ENCODE assay signal across 8 cellular contexts in genomic region chr2:134739879-134740301, GRCh38. TPM values are rescaled to one million over a fixed set of nuclear protein-coding genes. Genes with fewer than 3 reads are reported as not detected.
DNase-seq lines count a peak whose midpoint lies in the region; ATAC-seq and TF ChIP-seq lines count a peak whose summit lies in the region.

No MANE protein-coding gene starts in this region.

- H3K36me3 ChIP-seq in gastroesophageal sphincter: no peaks in the 10 kb centered on the region

- no peak for TF ChIP-seq CTCF in gastroesophageal sphincter (IDR thresholded peaks at IDR 0.05)

- ATAC-seq in GM21447 (IDR thresholded peaks at IDR 0.05; ENCODE audit: unreplicated experiment) (peak; percentile 89), HG03558 (IDR thresholded peaks at IDR 0.05; ENCODE audit: extremely low read depth, unreplicated experiment) (peak; percentile 93), gastroesophageal sphincter (peak; percentile 78)
- ATAC-seq in activated naive CD4-positive, alpha-beta T cell treated with anti-CD3 and anti-CD28 coated beads, Interleukin-2, amount 50 U/mL, for 72 hours: no peak

- TF ChIP-seq POLR2A in gastroesophageal sphincter (IDR thresholded peaks at IDR 0.05): no peak

- 60 to 61% methylated on average over 1 to 5 of the region's 6 CpGs for WGBS in gastroesophageal sphincter (ENCODE audit: low coverage in 1 of 2), 2 donors

- TF ChIP-seq EP300 in gastroesophageal sphincter (IDR thresholded peaks at IDR 0.05): no peak

- no peaks in the 10 kb centered on the region for H3K9me3 ChIP-seq in gastroesophageal sphincter

- H3K4me3 ChIP-seq in gastroesophageal sphincter: no peak overlapping the region

- H3K27ac Mint-ChIP-seq in activated naive CD4-positive, alpha-beta T cell treated with anti-CD3 and anti-CD28 coated beads, Interleukin-2, amount 50 U/mL, for 72 hours: no peak overlapping the region

- peaks cover 3% of the 10 kb centered on the region for H3K27me3 ChIP-seq in gastroesophageal sphincter

- no peaks in the 10 kb centered on the region for H3K36me3 Mint-ChIP-seq in activated naive CD4-positive, alpha-beta T cell treated with anti-CD3 and anti-CD28 coated beads, Interleukin-2, amount 50 U/mL, for 72 hours

- no peaks in the 10 kb centered on the region for H3K9me3 Mint-ChIP-seq in activated naive CD4-positive, alpha-beta T cell treated with anti-CD3 and anti-CD28 coated beads, Interleukin-2, amount 50 U/mL, for 72 hours

- H3K27ac ChIP-seq in gastroesophageal sphincter: no peak overlapping the region

- H3K4me1 ChIP-seq in gastroesophageal sphincter: no peaks in the 10 kb centered on the region

- DNase-seq in GDM1 (lab: John Stamatoyannopoulos, UW) (peak; percentile 13), NCI-H446 (lab: John Stamatoyannopoulos, UW) (no peak), NCI-H345 treated with DMSO at 0.1 percent for 48 hours (lab: John Stamatoyannopoulos, UW; ENCODE audit: unreplicated experiment) (no peak), NCI-H2107 treated with DMSO at 0.1 percent for 48 hours (lab: John Stamatoyannopoulos, UW; ENCODE audit: unreplicated experiment) (no peak)
- no peak for DNase-seq in activated naive CD4-positive, alpha-beta T cell treated with anti-CD3 and anti-CD28 coated beads, Interleukin-2, amount 50 U/mL, for 72 hours (ENCODE audit: low spot score in 2 of 2)

RNA-seq across cellular contexts. Expression of gene TMEM163, which starts 21.1 kb away (rescaled TPM):
- total RNA-seq in gastroesophageal sphincter: 1 to 10 TPM in 1 of 4 donors, under 1 TPM in 3; 0.27 to 2.5 (median 0.60) TPM
- total RNA-seq in activated naive CD4-positive, alpha-beta T cell treated with anti-CD3 and anti-CD28 coated beads, Interleukin-2, amount 50 U/mL, for 72 hours: under 1 TPM in 1 of 2 donors, not detected in 1; 0.16 TPM

Comparison
In these comparisons a context has a peak if more than half of its experiments do, and no peak if none do; other contexts are left out.
1. ATAC-seq: peak in GM21447 (single experiment), HG03558 (single experiment) and gastroesophageal sphincter (single experiment); none in activated naive CD4-positive, alpha-beta T cell treated with anti-CD3 and anti-CD28 coated beads, Interleukin-2, amount 50 U/mL, for 72 hours (0 of 2).